15 cellular contexts compared by ENCODE assay signal in genomic region chr17:56506349-56506748, GRCh38.
DNase-seq lines count a peak whose midpoint lies in the region; ATAC-seq and TF ChIP-seq lines count a peak whose summit lies in the region.
"Had no signal": no experiment of that assay in that cellular context is flagged by ENCODE, and none has a peak within 500 bp of the region (broad histone marks: within the 10 kb centered on the region; RNA-seq: fewer than 3 reads in every experiment).

No MANE protein-coding gene starts in this region.

- BruUV-seq in A673 (replicated peaks; lab: Mats Ljungman, UMichigan), result no TSS peak

- H3K4me1 Mint-ChIP-seq in naive thymus-derived CD8-positive, alpha-beta T cell, result no peaks in the 10 kb centered on the region
- H3K4me1 Mint-ChIP-seq: CD4-positive, CD25-positive, alpha-beta regulatory T cell had no signal

- H3K4me3 ChIP-seq in epithelial cell of proximal tubule (ENCODE audit: low read depth, low read length), result no peak overlapping the region
- no peak overlapping the region for H3K4me3 ChIP-seq in left lung
- no peak overlapping the region for H3K4me3 ChIP-seq in A673 (ENCODE audit: low read depth, low read length, poor library complexity, severe bottlenecking)
- H3K4me3 ChIP-seq: BLaER1 treated with 17β-estradiol and CSF1 and Interleukin-3, amounts not matched to agents 10 nM and 100 nM had no signal

- H3K27me3 ChIP-seq in left lung (no peaks in the 10 kb centered on the region), A673 (replicated peaks; ENCODE audit: insufficient read depth, low read depth, low read length, poor library complexity) (no peaks in the 10 kb centered on the region)
- H3K27me3 ChIP-seq: BLaER1 treated with 17β-estradiol and CSF1 and Interleukin-3, amounts not matched to agents 10 nM and 100 nM had no signal

- ATAC-seq in left lung, result peak; percentile 52
- ATAC-seq in naive thymus-derived CD8-positive, alpha-beta T cell, result no peak
- ATAC-seq: HepG2 had no signal

- no peak overlapping the region for H3K4me3 Mint-ChIP-seq in naive thymus-derived CD8-positive, alpha-beta T cell
- H3K4me3 Mint-ChIP-seq: CD4-positive, CD25-positive, alpha-beta regulatory T cell had no signal

- H3K9me3 Mint-ChIP-seq in naive thymus-derived CD8-positive, alpha-beta T cell, result no peaks in the 10 kb centered on the region
- H3K9me3 Mint-ChIP-seq: CD4-positive, CD25-positive, alpha-beta regulatory T cell had no signal

- CTCF ChIA-PET in A673 (lab: Charles Lee), result no interaction called here

- no peaks in the 10 kb centered on the region for H3K4me1 ChIP-seq in left lung
- no peaks in the 10 kb centered on the region for H3K4me1 ChIP-seq in A673 (ENCODE audit: insufficient read depth, low read length, poor library complexity, severe bottlenecking)

- DNase-seq in DMS53 (lab: John Stamatoyannopoulos, UW) (peak; percentile 8), DMS53 treated with DMSO at 0.1 percent for 48 hours (lab: John Stamatoyannopoulos, UW; ENCODE audit: unreplicated experiment) (no peak), epithelial cell of proximal tubule (ENCODE audit: low read depth) (no peak), left lung (no peak), NCI-H1436 treated with DMSO at 0.1 percent for 48 hours (lab: John Stamatoyannopoulos, UW) (no peak), A673 (ENCODE audit: low spot score) (no peak)
- DNase-seq in naive thymus-derived CD8-positive, alpha-beta T cell, result no peak
- DNase-seq: 8988T; ACHN; CD4-positive, CD25-positive, alpha-beta regulatory T cell; DND-41; GDM1; HCEC 1CT had no signal

- no peak overlapping the region for H3K27ac Mint-ChIP-seq in naive thymus-derived CD8-positive, alpha-beta T cell
- H3K27ac Mint-ChIP-seq: CD4-positive, CD25-positive, alpha-beta regulatory T cell had no signal

- TF ChIP-seq CTCF in epithelial cell of proximal tubule (conservative IDR thresholded peaks at IDR 0.05; ENCODE audit: low read depth, low read length) (peak; percentile 9), left lung (IDR thresholded peaks at IDR 0.05) (no peak), A673 (conservative IDR thresholded peaks at IDR 0.05; ENCODE audit: low read depth, low read length) (no peak)

- intact Hi-C loops in left lung (cut with DNase I) (no loop called here), A673 (cut with micrococcal nuclease; ENCODE audit: unreplicated experiment) (no loop called here)

- H3K36me3 ChIP-seq in left lung (no peaks in the 10 kb centered on the region), A673 (ENCODE audit: insufficient read depth, low read length, poor library complexity, severe bottlenecking) (no peaks in the 10 kb centered on the region)
- H3K36me3 ChIP-seq: BLaER1 treated with 17β-estradiol and CSF1 and Interleukin-3, amounts not matched to agents 10 nM and 100 nM had no signal

- H3K36me3 Mint-ChIP-seq in naive thymus-derived CD8-positive, alpha-beta T cell, result no peaks in the 10 kb centered on the region
- H3K36me3 Mint-ChIP-seq: CD4-positive, CD25-positive, alpha-beta regulatory T cell had no signal

- H3K27ac ChIP-seq in left lung, result no peak overlapping the region
- no peak overlapping the region for H3K27ac ChIP-seq in A673 (ENCODE audit: low read depth, low read length, poor library complexity, severe bottlenecking)
- H3K27ac ChIP-seq: BLaER1 treated with 17β-estradiol and CSF1 and Interleukin-3, amounts not matched to agents 10 nM and 100 nM had no signal

- H3K9me3 ChIP-seq in left lung, result no peaks in the 10 kb centered on the region
- H3K9me3 ChIP-seq in A673 (ENCODE audit: low read depth, low read length, poor library complexity, severe bottlenecking), result no peaks in the 10 kb centered on the region

- H3K27me3 Mint-ChIP-seq in naive thymus-derived CD8-positive, alpha-beta T cell, result peaks cover 0 to 4% (median 2%) of the 10 kb centered on the region in 5 donors
- H3K27me3 Mint-ChIP-seq: CD4-positive, CD25-positive, alpha-beta regulatory T cell had no signal

- POLR2A ChIA-PET in naive thymus-derived CD8-positive, alpha-beta T cell (lab: Charles Lee), result no interaction called here
- POLR2A ChIA-PET in A673 (lab: Charles Lee; ENCODE audit: low non-redundant PET), result no interaction called here
